13 cellular contexts compared by ENCODE assay signal in genomic region chr7:114943953-114944741, GRCh38. TPM values are rescaled to one million over a fixed set of nuclear protein-coding genes. Genes with fewer than 3 reads are reported as not detected.
DNase-seq lines count a peak whose midpoint lies in the region; TF ChIP-seq lines count a peak whose summit lies in the region.
"Had no signal": no experiment of that assay in that cellular context is flagged by ENCODE, and none has a peak within 500 bp of the region (broad histone marks: within the 10 kb centered on the region; RNA-seq: fewer than 3 reads in every experiment).

No MANE protein-coding gene starts in this region.

- no peak for TF ChIP-seq EP300 in sigmoid colon (IDR thresholded peaks at IDR 0.05)

- intact Hi-C loops in CD4-positive, alpha-beta memory T cell (cut with micrococcal nuclease): no loop called here
- intact Hi-C loops in sigmoid colon (cut with DNase I): no loop called here

- POLR2A ChIA-PET in CD4-positive, alpha-beta memory T cell (lab: Charles Lee; ENCODE audit: partially characterized antibody): interaction anchor here (1.4 to 2.6 kb wide), 3 partner anchors 21 to 29 kb away, joined by 3 to 12 read pairs (median 4); no protein-coding TSS in a partner anchor

- H3K9me3 Mint-ChIP-seq in CD4-positive, alpha-beta memory T cell: no peaks in the 10 kb centered on the region
- H3K9me3 Mint-ChIP-seq: CD8-positive, alpha-beta T cell had no signal

- DNase-seq in CD4-positive, alpha-beta memory T cell: no peak
- DNase-seq in SJCRH30 (peak in 1 of 2 experiments; percentile 25), fibroblast of pulmonary artery (ENCODE audit: low read depth) (no peak), sigmoid colon (no peak), NCI-H187 treated with DMSO at 0.1 percent for 48 hours (lab: John Stamatoyannopoulos, UW) (no peak), NCI-H2081 treated with DMSO at 0.1 percent for 48 hours (lab: John Stamatoyannopoulos, UW) (no peak), D341Med (ENCODE audit: low spot score) (no peak), inferior parietal cortex (ENCODE audit: extremely low spot score) (no peak)
- DNase-seq: activated CD4-positive, CD25-positive, alpha-beta regulatory T cell treated with anti-CD3 and anti-CD28 coated beads, Interleukin-2, amount 50 U/mL, for 72 hours; activated effector memory CD4-positive, alpha-beta T cell treated with anti-CD3 and anti-CD28 coated beads, Interleukin-2, amount 50 U/mL, for 16 hours; CD8-positive, alpha-beta T cell; NCI-H526; SHP77 treated with DMSO at 0.1 percent for 48 hours had no signal

- 90 to 91% methylated on average over 3 of the region's 3 CpGs for WGBS in sigmoid colon, 2 donors

- H3K4me1 Mint-ChIP-seq in CD4-positive, alpha-beta memory T cell: peaks cover 66 to 92% (median 80%) of the 10 kb centered on the region in 4 donors

- no peak overlapping the region for H3K4me3 ChIP-seq in CD4-positive, alpha-beta memory T cell (ENCODE audit: low read length in 2 of 2)
- peak overlapping the region; percentile 42 for H3K4me3 ChIP-seq in SJCRH30
- peak overlapping the region; percentile 43 for H3K4me3 ChIP-seq in fibroblast of pulmonary artery (replicated peaks; ENCODE audit: low read depth, low read length)
- peak overlapping the region in 3 of 4 donors; percentile 31 to 44 (median 40) for H3K4me3 ChIP-seq in sigmoid colon

- CTCF ChIA-PET in CD4-positive, alpha-beta memory T cell (lab: Charles Lee; ENCODE audit: partially characterized antibody): interaction anchor here (1.3 to 9.6 kb wide), 2 partner anchors 10 to 79 kb away, joined by 3 to 138 read pairs; no protein-coding TSS in a partner anchor

- H3K27me3 ChIP-seq in CD4-positive, alpha-beta memory T cell (ENCODE audit: insufficient read depth, low read length): no peaks in the 10 kb centered on the region
- H3K27me3 ChIP-seq in SJCRH30: no peaks in the 10 kb centered on the region
- H3K27me3 ChIP-seq in sigmoid colon: no peaks in the 10 kb centered on the region

- no peak for TF ChIP-seq CTCF in fibroblast of pulmonary artery (IDR thresholded peaks at IDR 0.05; ENCODE audit: low read length, missing control alignments)
- no peak for TF ChIP-seq CTCF in sigmoid colon (IDR thresholded peaks at IDR 0.05)

- no peaks in the 10 kb centered on the region for H3K9me3 ChIP-seq in CD4-positive, alpha-beta memory T cell (ENCODE audit: control insufficient read depth in 1 of 2, low read length in 2 of 2)
- H3K9me3 ChIP-seq in SJCRH30 (replicated peaks) (no peaks in the 10 kb centered on the region), sigmoid colon (no peaks in the 10 kb centered on the region)

- H3K36me3 ChIP-seq in CD4-positive, alpha-beta memory T cell (ENCODE audit: insufficient read depth, low read length): peaks cover 6% of the 10 kb centered on the region
- H3K36me3 ChIP-seq in SJCRH30 (peaks cover 14% of the 10 kb centered on the region), sigmoid colon (no peaks in the 10 kb centered on the region)

- no peak for TF ChIP-seq POLR2A in sigmoid colon (IDR thresholded peaks at IDR 0.05)

- H3K27ac Mint-ChIP-seq in CD4-positive, alpha-beta memory T cell: peak overlapping the region in 4 of 7 donors; percentile 16 to 83 (median 46)

- peaks cover 75% of the 10 kb centered on the region for H3K4me1 ChIP-seq in CD4-positive, alpha-beta memory T cell (ENCODE audit: insufficient read depth, low read length)
- H3K4me1 ChIP-seq in SJCRH30 (peaks cover 18% of the 10 kb centered on the region), sigmoid colon (peaks cover 0 to 38% (median 22%) of the 10 kb centered on the region in 4 donors)

- peak overlapping the region in 1 of 8 donors; percentile 8 for H3K4me3 Mint-ChIP-seq in CD4-positive, alpha-beta memory T cell
- H3K4me3 Mint-ChIP-seq: CD8-positive, alpha-beta T cell had no signal

- peaks cover 71 to 72% of the 10 kb centered on the region in 2 donors for H3K36me3 Mint-ChIP-seq in CD4-positive, alpha-beta memory T cell

- no peak overlapping the region for H3K27ac ChIP-seq in CD4-positive, alpha-beta memory T cell (ENCODE audit: low read depth, low read length)
- peak overlapping the region; percentile 86 for H3K27ac ChIP-seq in SJCRH30
- peak overlapping the region; percentile 77 to 81 (median 78) for H3K27ac ChIP-seq in sigmoid colon

- no peaks in the 10 kb centered on the region for H3K27me3 Mint-ChIP-seq in CD4-positive, alpha-beta memory T cell

RNA-seq across cellular contexts. Expression of gene MDFIC, which starts 22.3 kb away (rescaled TPM):
- 10 to 100 TPM; 68.1 to 78.0 TPM for total RNA-seq in CD4-positive, alpha-beta memory T cell
- polyA plus RNA-seq in CD4-positive, alpha-beta memory T cell: 100 to 1,000 TPM; 180 to 194 TPM
- 64.9 and 72.3 TPM in 2 replicates for total RNA-seq in SJCRH30 (2014; rRNA removed; shearing (Covaris generic))
- 10 to 100 TPM; 33.0 to 58.1 (median 51.1) TPM for total RNA-seq in sigmoid colon
- 1 to 10 TPM; 4.4 to 8.3 (median 6.6) TPM for polyA plus RNA-seq in sigmoid colon

Comparison
In these comparisons a context has a peak if more than half of its experiments do, and no peak if none do; other contexts are left out.
1. H3K4me3 ChIP-seq: peak in SJCRH30 (single experiment), fibroblast of pulmonary artery (single experiment) and sigmoid colon (3 of 4); none in CD4-positive, alpha-beta memory T cell (0 of 2).